Comparison of ENCODE assay signal across 1 cellular context in the genomic region with DNA sequence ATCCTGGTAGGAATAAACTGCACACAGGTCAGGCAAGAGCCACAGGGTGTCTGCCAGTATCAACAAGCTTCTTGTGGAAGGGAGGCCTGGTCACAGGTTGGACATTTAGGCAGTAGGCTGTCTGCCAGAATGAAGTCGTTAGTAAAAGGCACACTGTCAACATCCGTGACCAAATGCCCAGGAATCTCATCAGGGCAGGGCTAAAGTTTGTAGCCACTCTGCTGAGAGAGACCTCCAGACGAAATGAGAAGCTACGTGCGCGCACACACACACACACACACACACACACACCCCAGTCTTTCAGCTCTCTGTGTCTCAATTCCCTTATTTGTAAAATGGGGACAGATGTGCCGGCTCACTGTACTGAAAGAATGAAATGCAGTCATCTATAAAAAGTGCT.
TF ChIP-seq lines count a peak whose summit lies in the region.

No MANE protein-coding gene starts in this region.

TF ChIP-seq in GM23338, 12 proteins besides CTCF, POLR2A, EP300 and RAD21:
- TF ChIP-seq, protein P1, sequence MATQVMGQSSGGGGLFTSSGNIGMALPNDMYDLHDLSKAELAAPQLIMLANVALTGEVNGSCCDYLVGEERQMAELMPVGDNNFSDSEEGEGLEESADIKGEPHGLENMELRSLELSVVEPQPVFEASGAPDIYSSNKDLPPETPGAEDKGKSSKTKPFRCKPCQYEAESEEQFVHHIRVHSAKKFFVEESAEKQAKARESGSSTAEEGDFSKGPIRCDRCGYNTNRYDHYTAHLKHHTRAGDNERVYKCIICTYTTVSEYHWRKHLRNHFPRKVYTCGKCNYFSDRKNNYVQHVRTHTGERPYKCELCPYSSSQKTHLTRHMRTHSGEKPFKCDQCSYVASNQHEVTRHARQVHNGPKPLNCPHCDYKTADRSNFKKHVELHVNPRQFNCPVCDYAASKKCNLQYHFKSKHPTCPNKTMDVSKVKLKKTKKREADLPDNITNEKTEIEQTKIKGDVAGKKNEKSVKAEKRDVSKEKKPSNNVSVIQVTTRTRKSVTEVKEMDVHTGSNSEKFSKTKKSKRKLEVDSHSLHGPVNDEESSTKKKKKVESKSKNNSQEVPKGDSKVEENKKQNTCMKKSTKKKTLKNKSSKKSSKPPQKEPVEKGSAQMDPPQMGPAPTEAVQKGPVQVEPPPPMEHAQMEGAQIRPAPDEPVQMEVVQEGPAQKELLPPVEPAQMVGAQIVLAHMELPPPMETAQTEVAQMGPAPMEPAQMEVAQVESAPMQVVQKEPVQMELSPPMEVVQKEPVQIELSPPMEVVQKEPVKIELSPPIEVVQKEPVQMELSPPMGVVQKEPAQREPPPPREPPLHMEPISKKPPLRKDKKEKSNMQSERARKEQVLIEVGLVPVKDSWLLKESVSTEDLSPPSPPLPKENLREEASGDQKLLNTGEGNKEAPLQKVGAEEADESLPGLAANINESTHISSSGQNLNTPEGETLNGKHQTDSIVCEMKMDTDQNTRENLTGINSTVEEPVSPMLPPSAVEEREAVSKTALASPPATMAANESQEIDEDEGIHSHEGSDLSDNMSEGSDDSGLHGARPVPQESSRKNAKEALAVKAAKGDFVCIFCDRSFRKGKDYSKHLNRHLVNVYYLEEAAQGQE (IDR thresholded peaks at IDR 0.05; ENCODE audit: unreplicated experiment): no peak
- TF ChIP-seq CREB1 (CRISPR knock-in tag; IDR thresholded peaks at IDR 0.05; ENCODE audit: low read depth) (no peak), EZH2 (IDR thresholded peaks at IDR 0.05; ENCODE audit: low read depth, unreplicated experiment) (no peak), NANOG (IDR thresholded peaks at IDR 0.05; ENCODE audit: borderline replicate concordance) (no peak), POLR2AphosphoS5 (IDR thresholded peaks at IDR 0.05; ENCODE audit: low read depth) (no peak), ZNF114 (CRISPR knock-in tag; IDR thresholded peaks at IDR 0.05) (no peak), STAT1 (IDR thresholded peaks at IDR 0.05; ENCODE audit: unreplicated experiment) (no peak)
- TF ChIP-seq, protein P2, sequence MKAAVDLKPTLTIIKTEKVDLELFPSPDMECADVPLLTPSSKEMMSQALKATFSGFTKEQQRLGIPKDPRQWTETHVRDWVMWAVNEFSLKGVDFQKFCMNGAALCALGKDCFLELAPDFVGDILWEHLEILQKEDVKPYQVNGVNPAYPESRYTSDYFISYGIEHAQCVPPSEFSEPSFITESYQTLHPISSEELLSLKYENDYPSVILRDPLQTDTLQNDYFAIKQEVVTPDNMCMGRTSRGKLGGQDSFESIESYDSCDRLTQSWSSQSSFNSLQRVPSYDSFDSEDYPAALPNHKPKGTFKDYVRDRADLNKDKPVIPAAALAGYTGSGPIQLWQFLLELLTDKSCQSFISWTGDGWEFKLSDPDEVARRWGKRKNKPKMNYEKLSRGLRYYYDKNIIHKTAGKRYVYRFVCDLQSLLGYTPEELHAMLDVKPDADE (IDR thresholded peaks at IDR 0.05): no peak
